ENCODE assay signal across 23 cellular contexts in the genomic region with DNA sequence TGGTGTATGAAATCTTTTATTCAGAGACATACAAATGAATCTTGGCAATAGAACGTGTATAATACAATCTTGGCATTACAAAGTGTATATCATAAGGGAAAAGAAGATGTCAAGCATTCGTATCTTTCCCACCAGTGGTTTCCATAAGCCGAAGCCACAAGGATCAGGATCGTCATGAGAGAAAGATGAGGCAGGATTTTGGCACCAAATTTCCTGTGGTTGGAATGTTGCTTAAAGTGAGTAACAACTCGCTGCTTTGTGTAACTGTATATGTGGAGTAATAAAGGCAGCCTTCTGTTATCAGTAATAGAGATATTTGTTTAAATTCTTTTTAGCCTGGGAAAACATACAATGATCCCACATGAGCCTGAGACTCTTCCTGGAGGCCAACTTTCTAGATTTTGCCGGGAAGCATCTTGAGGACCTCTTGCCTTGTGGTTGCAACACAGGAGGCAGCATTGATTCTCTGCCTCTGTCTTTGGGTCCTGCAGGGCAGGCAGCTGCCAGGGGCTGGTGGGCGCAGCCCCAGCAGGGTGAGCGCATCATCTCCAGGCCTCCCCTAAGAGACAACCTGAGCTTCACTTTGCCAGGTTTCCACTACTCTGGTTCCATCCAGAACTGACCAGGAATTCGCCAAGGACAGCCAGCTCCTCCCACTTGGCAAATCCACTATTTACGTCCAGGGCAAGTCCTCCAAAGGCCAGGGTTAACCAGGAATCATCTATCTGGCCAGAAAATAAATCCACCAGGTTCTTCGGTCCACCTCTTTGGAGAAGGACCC.
DNase-seq lines count a peak whose midpoint lies in the region; ATAC-seq, FAIRE-seq and TF ChIP-seq lines count a peak whose summit lies in the region.
"Had no signal": no experiment of that assay in that cellular context is flagged by ENCODE, and none has a peak within 500 bp of the region (broad histone marks: within the 10 kb centered on the region; RNA-seq: fewer than 3 reads in every experiment).

No MANE protein-coding gene starts in this region.

- FAIRE-seq in GM19239 (lab: Jason Lieb, UNC), result no peak

- TF ChIP-seq CTCF in RWPE2 (IDR thresholded peaks at IDR 0.05; ENCODE audit: poor library complexity, severe bottlenecking), result no peak
- TF ChIP-seq CTCF in osteocyte (IDR thresholded peaks at IDR 0.05), result no peak
- TF ChIP-seq CTCF in GM10248 (IDR thresholded peaks at IDR 0.05; ENCODE audit: control extremely low read depth, extremely low read depth, low read depth, missing control alignments), result no peak

- POLR2A ChIA-PET in HEK293T (lab: Yijun Ruan, JAX), result no interaction called here
- POLR2A ChIA-PET in GM10248 (lab: Yijun Ruan, JAX), result no interaction called here

- no peak overlapping the region for H3K27ac ChIP-seq in RWPE2 (ENCODE audit: poor library complexity, severe bottlenecking)
- H3K27ac ChIP-seq: BLaER1, coronary artery, KMS-11, neutrophil, thoracic aorta, WERI-Rb-1 had no signal

- DNase-seq in Daoy (ENCODE audit: low read depth) (peak; percentile 84), RWPE2 (ENCODE audit: low spot score) (peak; percentile 13), fibroblast of gingiva (ENCODE audit: low read depth) (peak; percentile 36), osteocyte (ENCODE audit: extremely low spot score, unreplicated experiment) (peak; percentile 17), HEK293T (ENCODE audit: extremely low spot score) (no peak), GM10248 (ENCODE audit: extremely low spot score) (no peak), HuH-7.5 (ENCODE audit: low spot score) (no peak), GM19239 (ENCODE audit: insufficient read length, low spot score) (no peak)
- DNase-seq: activated CD8-positive, alpha-beta T cell treated with anti-CD3 and anti-CD28 coated beads for 36 hours; kidney glomerular epithelial cell; NCI-H1436 treated with DMSO at 0.1 percent for 48 hours; NCI-H2227 treated with DMSO at 0.1 percent for 48 hours; NK-92 treated with Interleukin-12 subunit alpha and Interleukin-12 subunit beta, amount 100 ng/mL, for 24 hours; stimulated activated CD4-positive, alpha-beta T cell treated with anti-CD3 and anti-CD28 coated beads, Interleukin-4, amount 100 ng/mL, for 24 hours; stimulated activated CD8-positive, alpha-beta memory T cell treated with anti-CD3 and anti-CD28 coated beads, Interleukin-4, amount 100 ng/mL, for 48 hours; T-helper 1 cell; WERI-Rb-1 had no signal

- H3K36me3 Mint-ChIP-seq in osteocyte (ENCODE audit: unreplicated experiment), result peaks cover 1% of the 10 kb centered on the region
- H3K36me3 Mint-ChIP-seq: mesothelial cell of epicardium had no signal

- peaks cover 7% of the 10 kb centered on the region for H3K9me3 Mint-ChIP-seq in osteocyte (ENCODE audit: unreplicated experiment)

- H3K27me3 ChIP-seq in RWPE2 (ENCODE audit: insufficient read depth, poor library complexity, severe bottlenecking), result no peaks in the 10 kb centered on the region
- H3K27me3 ChIP-seq: BLaER1, neutrophil had no signal

- no peak for ATAC-seq in RWPE2 (ENCODE audit: low read depth)
- ATAC-seq: activated CD8-positive, alpha-beta T cell treated with anti-CD3 and anti-CD28 coated beads for 36 hours had no signal

- CTCF ChIA-PET in HEK293T (lab: Yijun Ruan, JAX) (no interaction called here), GM10248 (lab: Yijun Ruan, JAX) (no interaction called here)

- H3K27ac Mint-ChIP-seq in osteocyte (ENCODE audit: unreplicated experiment), result peak overlapping the region; percentile 11
- H3K27ac Mint-ChIP-seq: activated CD8-positive, alpha-beta T cell treated with anti-CD3 and anti-CD28 coated beads for 36 hours; mesothelial cell of epicardium had no signal

- peaks cover 5% of the 10 kb centered on the region for H3K9me3 ChIP-seq in RWPE2 (ENCODE audit: severe bottlenecking)
- H3K9me3 ChIP-seq: neutrophil had no signal

- no peak overlapping the region for H3K4me3 Mint-ChIP-seq in osteocyte (ENCODE audit: unreplicated experiment)
- H3K4me3 Mint-ChIP-seq: activated CD8-positive, alpha-beta T cell treated with anti-CD3 and anti-CD28 coated beads for 36 hours; mesothelial cell of epicardium had no signal

- no peaks in the 10 kb centered on the region for H3K36me3 ChIP-seq in RWPE2 (ENCODE audit: low read depth)
- H3K36me3 ChIP-seq: BLaER1, neutrophil, thoracic aorta, WERI-Rb-1 had no signal

- peaks cover 22% of the 10 kb centered on the region for H3K27me3 Mint-ChIP-seq in osteocyte (ENCODE audit: unreplicated experiment)

- no peaks in the 10 kb centered on the region for H3K4me1 ChIP-seq in RWPE2 (ENCODE audit: insufficient read depth, poor library complexity, severe bottlenecking)

- H3K4me1 Mint-ChIP-seq in osteocyte (ENCODE audit: unreplicated experiment), result peaks cover 44% of the 10 kb centered on the region

- H3K4me3 ChIP-seq in RWPE2 (ENCODE audit: severe bottlenecking), result no peak overlapping the region
- H3K4me3 ChIP-seq: BLaER1, coronary artery, thoracic aorta had no signal

TF ChIP-seq in HEK293T, 16 proteins besides CTCF, POLR2A, EP300 and RAD21:
- TF ChIP-seq ELF4 (IDR thresholded peaks at IDR 0.05) (no peak), ZNF384 (IDR thresholded peaks at IDR 0.05) (no peak), SUZ12 (IDR thresholded peaks at IDR 0.05) (no peak), LEF1 (IDR thresholded peaks at IDR 0.05; ENCODE audit: borderline replicate concordance) (no peak), PKNOX1 (IDR thresholded peaks at IDR 0.05) (no peak), HDGF (IDR thresholded peaks at IDR 0.05; ENCODE audit: borderline replicate concordance) (no peak), FOXK2 (IDR thresholded peaks at IDR 0.05) (no peak)
TF ChIP-seq in HEK293T: peak in this region for 0.

Comparison
In these comparisons a context has a peak if more than half of its experiments do, and no peak if none do; other contexts are left out.
1. DNase-seq: peak in Daoy (single experiment), RWPE2 (single experiment), fibroblast of gingiva (single experiment) and osteocyte (single experiment); none in HEK293T (single experiment), GM10248 (single experiment), HuH-7.5 (single experiment) and GM19239 (single experiment).